Comparison of ENCODE assay signal across 20 cellular contexts in the genomic region with DNA sequence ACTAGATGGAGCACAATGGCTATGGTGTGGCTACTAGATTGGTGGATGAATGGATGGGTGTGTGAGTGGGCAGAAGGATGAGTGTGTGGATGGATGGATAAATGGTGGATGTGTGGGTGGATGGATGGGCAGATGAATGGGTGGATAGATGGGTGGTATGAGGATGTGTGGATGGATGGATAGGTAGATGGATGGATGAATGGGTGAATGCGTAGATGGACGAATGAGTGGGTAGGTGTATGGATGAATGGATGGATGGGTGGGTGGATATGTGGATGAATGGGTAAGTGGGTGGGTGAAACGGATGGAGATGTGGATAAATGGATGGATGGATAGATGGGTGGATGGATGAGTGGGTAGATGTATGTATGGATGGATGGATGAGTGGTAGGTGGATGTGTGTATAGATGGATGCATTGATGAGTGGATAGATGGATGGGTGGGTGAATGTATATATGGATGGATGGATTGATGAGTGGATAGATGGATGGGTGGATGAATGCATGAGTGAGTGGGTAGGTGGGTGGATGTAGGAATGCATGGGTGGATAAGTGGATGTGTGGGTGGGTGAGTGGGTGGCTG.
DNase-seq lines count a peak whose midpoint lies in the region; ATAC-seq, FAIRE-seq and TF ChIP-seq lines count a peak whose summit lies in the region.
"Had no signal": no experiment of that assay in that cellular context is flagged by ENCODE, and none has a peak within 500 bp of the region (broad histone marks: within the 10 kb centered on the region; RNA-seq: fewer than 3 reads in every experiment).

No MANE protein-coding gene starts in this region.

- TF ChIP-seq CTCF in HepG2 (CRISPR knock-in tag; IDR thresholded peaks at IDR 0.05): no peak
- TF ChIP-seq CTCF in right lobe of liver (IDR thresholded peaks at IDR 0.05): no peak

- H3K79me2 ChIP-seq in HepG2 (ENCODE audit: insufficient read depth, low read length): no peaks in the 10 kb centered on the region

- H3K4me3 ChIP-seq in HepG2 (replicated peaks in 1 of 3; ENCODE audit: insufficient read depth in 1 of 3, low read depth in 2 of 3, low read length in 3 of 3) (no peak overlapping the region), right lobe of liver (no peak overlapping the region)
- H3K4me3 ChIP-seq: BLaER1, GM23248, HAP-1 had no signal

- H3K36me3 ChIP-seq in HepG2 (replicated peaks in 1 of 2; ENCODE audit: control insufficient read depth in 1 of 2, insufficient read depth in 2 of 2, low read length in 2 of 2) (no peaks in the 10 kb centered on the region), right lobe of liver (no peaks in the 10 kb centered on the region)
- H3K36me3 ChIP-seq: BLaER1, HAP-1 had no signal

- H2AFZ ChIP-seq in HepG2 (ENCODE audit: low read length): no peak overlapping the region
- H2AFZ ChIP-seq: GM23248 had no signal

- 14% methylated on average over 3 of the region's 3 CpGs for WGBS in HepG2 (ENCODE audit: low lambda C conversion rate)
- WGBS in right lobe of liver (ENCODE audit: insufficient coverage, low coverage, low lambda C conversion rate, missing lambda C conversion rate): 69% methylated on average over 3 of the region's 3 CpGs

- in situ Hi-C loops in HepG2 (cut with HindIII; ENCODE audit: extremely low pct_ligation_motif_present, low pct_unique_long_range_greater_than_20kb): no loop called here

- no peak overlapping the region for H3K4me2 ChIP-seq in HepG2 (ENCODE audit: low read depth, low read length)
- H3K4me2 ChIP-seq: BLaER1 had no signal

- TF ChIP-seq POLR2A in HepG2 (IDR thresholded peaks at IDR 0.05; ENCODE audit: insufficient read depth in 1 of 2, low read depth in 2 of 2, low read length in 2 of 2): no peak
- no peak for TF ChIP-seq POLR2A in right lobe of liver (IDR thresholded peaks at IDR 0.05)

- H3K4me1 ChIP-seq in HepG2 (ENCODE audit: insufficient read depth, low read length) (no peaks in the 10 kb centered on the region), right lobe of liver (no peaks in the 10 kb centered on the region)
- H3K4me1 ChIP-seq: Caco-2, HAP-1 had no signal

- H3K9me3 ChIP-seq in HepG2 (ENCODE audit: low read length): no peaks in the 10 kb centered on the region
- no peaks in the 10 kb centered on the region for H3K9me3 ChIP-seq in right lobe of liver
- H3K9me3 ChIP-seq: BLaER1, Caco-2, HAP-1 had no signal

- intact Hi-C loops in HepG2 (cut with micrococcal nuclease; ENCODE audit: unreplicated experiment) (no loop called here), right lobe of liver (cut with DNase I) (no loop called here)

- ATAC-seq in HepG2: no peak
- no peak for ATAC-seq in right lobe of liver
- ATAC-seq in SK-N-SH treated with all-trans-retinoic acid at 6 μM for 48 hours: no peak
- ATAC-seq: CD8-positive, alpha-beta T cell had no signal

- no peak for TF ChIP-seq RAD21 in HepG2 (CRISPR knock-in tag; IDR thresholded peaks at IDR 0.05)

- FAIRE-seq in HepG2 (lab: Jason Lieb, UNC): no peak
- FAIRE-seq: A204.1, G401.6, GM12892 had no signal

- BruUV-seq in HepG2 (replicated peaks; lab: Mats Ljungman, UMichigan): no TSS peak

- H4K20me1 ChIP-seq in HepG2 (ENCODE audit: insufficient read depth, low read length): no peaks in the 10 kb centered on the region
- H4K20me1 ChIP-seq: BLaER1 had no signal

- CTCF ChIA-PET in HepG2 (lab: Yijun Ruan, JAX; ENCODE audit: low intra/inter-chr PET ratio, low total read pairs): no interaction called here

- POLR2A ChIA-PET in HepG2 (lab: Yijun Ruan, JAX): no interaction called here

- TF ChIP-seq EP300 in HepG2 (IDR thresholded peaks at IDR 0.05; ENCODE audit: low read depth in 2 of 2, low read length in 2 of 2) (no peak), HepG2 (CRISPR knock-in tag; IDR thresholded peaks at IDR 0.05; ENCODE audit: borderline replicate concordance) (no peak)

- H3K9ac ChIP-seq in HepG2 (ENCODE audit: insufficient read depth, low read depth, low read length): no peak overlapping the region
- H3K9ac ChIP-seq: BLaER1, GM23248 had no signal

- DNase-seq in HepG2 (ENCODE audit: low spot score) (no peak), right lobe of liver (no peak), NCI-H69 (lab: John Stamatoyannopoulos, UW) (peak; percentile 37), ecto neural progenitor cell (ENCODE audit: low spot score) (peak; percentile 16), Kasumi-1 (lab: John Stamatoyannopoulos, UW) (no peak), cerebellum (ENCODE audit: low spot score) (no peak)
- DNase-seq: Caco-2; CD4-positive, CD25-positive, alpha-beta regulatory T cell; DMS153; DND-41; GM23248 had no signal

- H3K27me3 ChIP-seq in HepG2 (ENCODE audit: control insufficient read depth in 1 of 2, insufficient read depth in 2 of 2, low read length in 2 of 2) (peaks cover 3 to 11% of the 10 kb centered on the region in 2 experiments; a peak in 4 of 5 replicates), right lobe of liver (no peaks in the 10 kb centered on the region)
- H3K27me3 ChIP-seq: BLaER1 had no signal

- H3K27ac ChIP-seq in HepG2 (ENCODE audit: extremely low read length, insufficient read depth, low read length) (no peak overlapping the region), right lobe of liver (no peak overlapping the region)
- H3K27ac ChIP-seq: 22Rv1, BLaER1, C4-2B, GM23248 had no signal

TF ChIP-seq in HepG2, 621 proteins besides CTCF, POLR2A, EP300 and RAD21 (continues in another document):
- TF ChIP-seq ZNF317 (CRISPR knock-in tag; IDR thresholded peaks at IDR 0.05) (no peak), ATM (IDR thresholded peaks at IDR 0.05; ENCODE audit: borderline replicate concordance) (peak; percentile 25; the same call in 1 of the 2 replicates), KDM1A (CRISPR knock-in tag; IDR thresholded peaks at IDR 0.05) (no peak), HMG20A (CRISPR knock-in tag; IDR thresholded peaks at IDR 0.05; ENCODE audit: borderline replicate concordance) (no peak), ETV6 (CRISPR knock-in tag; conservative IDR thresholded peaks at IDR 0.05) (no peak), ZNF20 (CRISPR knock-in tag; IDR thresholded peaks at IDR 0.05) (no peak), ZNF180 (CRISPR knock-in tag; IDR thresholded peaks at IDR 0.05; ENCODE audit: borderline replicate concordance, low read depth) (no peak)

TF ChIP-seq in SK-N-SH treated with all-trans-retinoic acid at 6 μM for 48 hours, 23 proteins besides CTCF, POLR2A, EP300 and RAD21:
- TF ChIP-seq ZC3H10 (CRISPR knock-in tag; IDR thresholded peaks at IDR 0.05): no peak

Comparison
In these comparisons a context has a peak if more than half of its experiments do, and no peak if none do; other contexts are left out.
1. DNase-seq: peak in NCI-H69 (single experiment) and ecto neural progenitor cell (single experiment); none in HepG2 (single experiment), right lobe of liver (0 of 3), Kasumi-1 (0 of 2) and cerebellum (single experiment).